Comparison of ENCODE assay signal across 13 cellular contexts in the genomic region with DNA sequence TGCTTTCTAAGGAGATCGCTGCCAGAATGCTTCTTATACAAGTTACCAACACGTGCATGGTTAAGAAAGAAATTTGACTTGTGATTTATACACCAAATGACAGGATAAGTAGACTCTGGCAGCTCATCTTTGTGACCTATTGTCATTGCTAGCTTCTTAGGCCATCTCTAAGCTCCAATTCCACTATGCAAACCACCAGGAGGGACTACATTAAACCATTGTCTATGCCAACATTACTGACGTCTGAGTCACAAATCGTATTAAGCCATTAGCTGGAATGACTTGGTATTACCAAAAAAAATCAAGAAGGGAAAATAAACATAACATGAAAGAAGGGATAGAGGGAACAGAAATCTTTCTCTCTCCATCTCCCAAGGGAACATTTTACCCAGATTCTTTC. TPM values are rescaled to one million over a fixed set of nuclear protein-coding genes. Genes with fewer than 3 reads are reported as not detected.
DNase-seq lines count a peak whose midpoint lies in the region; ATAC-seq, FAIRE-seq and TF ChIP-seq lines count a peak whose summit lies in the region.
"Had no signal": no experiment of that assay in that cellular context is flagged by ENCODE, and none has a peak within 500 bp of the region (broad histone marks: within the 10 kb centered on the region; RNA-seq: fewer than 3 reads in every experiment).

No MANE protein-coding gene starts in this region.

- BruUV-seq in A673 (replicated peaks; lab: Mats Ljungman, UMichigan), result no TSS peak

- DNase-seq in A673 (ENCODE audit: low spot score) (peak; percentile 90), H54 (ENCODE audit: insufficient read length, low spot score) (no peak), amniotic epithelial cell (ENCODE audit: low read depth) (peak; percentile 74), iris pigment epithelial cell (ENCODE audit: low read depth) (peak; percentile 81), DMS114 treated with DMSO at 0.1 percent for 48 hours (lab: John Stamatoyannopoulos, UW; ENCODE audit: unreplicated experiment) (no peak), colonic mucosa (no peak)
- DNase-seq: activated CD8-positive, alpha-beta memory T cell treated with anti-CD3 and anti-CD28 coated beads, Interleukin-2, amount 10 ng/mL, durations not matched to agents 7 days and 5 days; heart right ventricle; NCI-H1105; T-helper 9 cell had no signal

- H3K27me3 ChIP-seq in A673 (replicated peaks; ENCODE audit: insufficient read depth, low read depth, low read length, poor library complexity), result no peaks in the 10 kb centered on the region
- no peaks in the 10 kb centered on the region for H3K27me3 ChIP-seq in colonic mucosa
- H3K27me3 ChIP-seq: cardiac muscle cell, heart right ventricle had no signal

- no peak for ATAC-seq in HG02973 (IDR thresholded peaks at IDR 0.05; ENCODE audit: unreplicated experiment)
- no peak for ATAC-seq in GM18502 (IDR thresholded peaks at IDR 0.05; ENCODE audit: poor library complexity, unreplicated experiment)
- ATAC-seq: activated CD8-positive, alpha-beta memory T cell treated with anti-CD3 and anti-CD28 coated beads, Interleukin-2, amount 10 ng/mL, durations not matched to agents 7 days and 5 days; heart right ventricle had no signal

- TF ChIP-seq CTCF in A673 (conservative IDR thresholded peaks at IDR 0.05; ENCODE audit: low read depth, low read length) (no peak), colonic mucosa (IDR thresholded peaks at IDR 0.05) (no peak)

- intact Hi-C loops in A673 (cut with micrococcal nuclease; ENCODE audit: unreplicated experiment), result no loop called here
- intact Hi-C loops in colonic mucosa (cut with DNase I), result no loop called here

- peak overlapping the region; percentile 35 for H3K27ac ChIP-seq in A673 (ENCODE audit: low read depth, low read length, poor library complexity, severe bottlenecking)
- H3K27ac ChIP-seq in colonic mucosa, result no peak overlapping the region
- H3K27ac ChIP-seq: cardiac muscle cell, heart right ventricle had no signal

- CTCF ChIA-PET in A673 (lab: Charles Lee), result no interaction called here

- H3K9ac ChIP-seq in colonic mucosa (ENCODE audit: low read depth in 2 of 2, low read length in 2 of 2), result no peak overlapping the region

- no peaks in the 10 kb centered on the region for H3K9me3 ChIP-seq in A673 (ENCODE audit: low read depth, low read length, poor library complexity, severe bottlenecking)
- H3K9me3 ChIP-seq in colonic mucosa, result no peaks in the 10 kb centered on the region
- H3K9me3 ChIP-seq: heart right ventricle had no signal

- POLR2A ChIA-PET in A673 (lab: Charles Lee; ENCODE audit: low non-redundant PET), result no interaction called here

- H3K4me1 ChIP-seq in A673 (ENCODE audit: insufficient read depth, low read length, poor library complexity, severe bottlenecking) (peaks cover 14% of the 10 kb centered on the region), colonic mucosa (no peaks in the 10 kb centered on the region)

- TF ChIP-seq POLR2A in H54 (IDR thresholded peaks at IDR 0.05; ENCODE audit: low read depth, low read length), result no peak

- H3K4me3 ChIP-seq in A673 (ENCODE audit: low read depth, low read length, poor library complexity, severe bottlenecking) (no peak overlapping the region), colonic mucosa (no peak overlapping the region)
- H3K4me3 ChIP-seq: cardiac muscle cell, heart right ventricle had no signal

- H3K36me3 ChIP-seq in A673 (ENCODE audit: insufficient read depth, low read length, poor library complexity, severe bottlenecking) (peaks cover 6% of the 10 kb centered on the region), colonic mucosa (no peaks in the 10 kb centered on the region)

- FAIRE-seq in H54 (lab: Jason Lieb, UNC), result peak; percentile 90

RNA-seq across cellular contexts. Expression of a gene that starts 15.8 kb away (rescaled TPM):
- total RNA-seq in A673 (2021), result 34.3 and 35.3 TPM in 2 replicates
- total RNA-seq in colonic mucosa, result 10 to 100 TPM; 18.6 to 24.0 TPM

RNA-seq across cellular contexts. Expression of a gene that starts 56.2 kb away (rescaled TPM):
- total RNA-seq in A673 (2021) (72.0 and 72.2 TPM in 2 replicates), colonic mucosa (10 to 100 TPM; 56.6 to 63.1 TPM)

Comparison
In these comparisons a context has a peak if more than half of its experiments do, and no peak if none do; other contexts are left out.
1. DNase-seq: peak in A673 (single experiment), amniotic epithelial cell (single experiment) and iris pigment epithelial cell (single experiment); none in H54 (single experiment), DMS114 treated with DMSO at 0.1 percent for 48 hours (single experiment) and colonic mucosa (single experiment).